Comparison of ENCODE assay signal across 24 cellular contexts in the genomic region with DNA sequence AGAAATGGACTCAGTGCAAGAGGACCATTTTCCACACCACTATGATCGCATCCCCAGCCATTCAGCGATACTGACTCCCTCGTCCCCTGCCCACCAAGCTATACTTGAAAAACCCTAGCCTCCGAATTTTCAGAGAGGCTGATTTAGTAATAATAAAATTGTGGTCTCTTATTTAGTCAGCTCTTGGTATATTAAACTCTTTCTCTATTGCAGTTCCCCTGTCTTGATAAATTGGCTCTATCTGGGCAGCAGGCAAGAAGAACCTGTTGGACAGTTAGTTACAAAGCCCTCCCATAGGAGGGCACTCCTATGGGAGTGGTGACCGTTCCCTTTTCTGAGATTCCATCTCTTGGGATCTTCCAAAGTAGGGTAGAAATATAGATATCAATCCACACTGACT.
"Had no signal": no experiment of that assay in that cellular context is flagged by ENCODE, and none has a peak within 500 bp of the region (broad histone marks: within the 10 kb centered on the region; RNA-seq: fewer than 3 reads in every experiment).

No MANE protein-coding gene starts in this region.

- H3K4me3 ChIP-seq: cardiac muscle cell, MG63, Peyer's patch had no signal

- DNase-seq: activated CD4-positive, alpha-beta T cell treated with anti-CD3 and anti-CD28 coated beads for 48 hours; activated CD4-positive, alpha-beta T cell treated with anti-CD3 and anti-CD28 coated beads, Interleukin-2, amount 50 U/mL, for 4 hours; activated CD4-positive, CD25-positive, alpha-beta regulatory T cell treated with anti-CD3 and anti-CD28 coated beads, Interleukin-2, amount 50 U/mL, for 72 hours; activated CD8-positive, alpha-beta memory T cell treated with anti-CD3 and anti-CD28 coated beads, Interleukin-2, amount 50 U/mL, for 48 hours; activated CD8-positive, alpha-beta T cell treated with anti-CD3 and anti-CD28 coated beads, Interleukin-2, amount 10 ng/mL, durations not matched to agents 7 days and 5 days; activated effector memory CD4-positive, alpha-beta T cell treated with anti-CD3 and anti-CD28 coated beads, Interleukin-2, amount 50 U/mL, for 16 hours; activated naive CD4-positive, alpha-beta T cell treated with Interleukin-2 at 50 U/mL for 16 hours; activated T-cell treated with anti-CD3 and anti-CD28 coated beads, Interleukin-2, amount 50 U/mL, for 24 hours; brain microvascular endothelial cell; MG63; MV-4-11; NCI-H1092 treated with DMSO at 0.1 percent for 48 hours; NCI-H1417 treated with DMSO at 0.1 percent for 48 hours; NCI-H1694; NCI-H2029; NCI-H2107; NCI-H2171 treated with DMSO at 0.1 percent for 48 hours; NCI-H226; NCI-H526; NCI-H82; Peyer's patch; SHP77 treated with DMSO at 0.1 percent for 48 hours had no signal

- H3K27me3 ChIP-seq: brain microvascular endothelial cell, cardiac muscle cell, MG63, Peyer's patch had no signal

- H3K27ac ChIP-seq: brain microvascular endothelial cell, cardiac muscle cell, Peyer's patch had no signal

- ATAC-seq: activated CD8-positive, alpha-beta T cell treated with anti-CD3 and anti-CD28 coated beads, Interleukin-2, amount 10 ng/mL, durations not matched to agents 7 days and 5 days; activated naive CD4-positive, alpha-beta T cell treated with anti-CD3 and anti-CD28 coated beads, Interleukin-2, amount 50 U/mL, for 72 hours had no signal

- H3K36me3 ChIP-seq: brain microvascular endothelial cell, cardiac muscle cell, MG63, Peyer's patch had no signal
